11 cellular contexts compared by ENCODE assay signal in genomic region chr17:49565948-49566491, GRCh38. TPM values are rescaled to one million over a fixed set of nuclear protein-coding genes. Genes with fewer than 3 reads are reported as not detected.
DNase-seq lines count a peak whose midpoint lies in the region; ATAC-seq and TF ChIP-seq lines count a peak whose summit lies in the region.
"Had no signal": no experiment of that assay in that cellular context is flagged by ENCODE, and none has a peak within 500 bp of the region (broad histone marks: within the 10 kb centered on the region; RNA-seq: fewer than 3 reads in every experiment).

No MANE protein-coding gene starts in this region.

- intact Hi-C loops in aorta (cut with DNase I), result loop anchor here (5.0 to 10.0 kb wide), 4 partner anchors 221 to 519 kb away; partner anchors contain the start of genes KAT7 (in 2 of the 2) and DLX3 (in 1 of the 2)

- H3K27ac ChIP-seq in lung (ENCODE audit: low read depth in 1 of 2, low read length in 1 of 2) (peak overlapping the region; percentile 61 to 77), aorta (ENCODE audit: low read depth in 1 of 2, low read length in 2 of 2) (peak overlapping the region in 1 of 2 donors; percentile 60)

- H3K9me3 Mint-ChIP-seq in activated naive CD4-positive, alpha-beta T cell treated with anti-CD3 and anti-CD28 coated beads, Interleukin-2, amount 50 U/mL, for 72 hours, result no peaks in the 10 kb centered on the region
- peaks cover 0 to 8% (median 2%) of the 10 kb centered on the region in 5 experiments for H3K9me3 Mint-ChIP-seq in brain
- H3K9me3 Mint-ChIP-seq: central memory CD8-positive, alpha-beta T cell had no signal

- peaks cover 11% of the 10 kb centered on the region for H3K4me1 Mint-ChIP-seq in brain

- H3K27ac Mint-ChIP-seq in activated naive CD4-positive, alpha-beta T cell treated with anti-CD3 and anti-CD28 coated beads, Interleukin-2, amount 50 U/mL, for 72 hours, result no peak overlapping the region
- peak overlapping the region in 2 of 5 experiments; percentile 26 to 45 for H3K27ac Mint-ChIP-seq in brain

- H3K27me3 Mint-ChIP-seq in brain, result peaks cover 52% of the 10 kb centered on the region
- H3K27me3 Mint-ChIP-seq: central memory CD8-positive, alpha-beta T cell had no signal

- H3K4me3 ChIP-seq in lung (no peak overlapping the region), aorta (ENCODE audit: low read length in 2 of 2) (no peak overlapping the region)

- H3K9me3 ChIP-seq in lung (ENCODE audit: control insufficient read depth in 2 of 2, insufficient read depth in 1 of 2, low read length in 1 of 2), result no peaks in the 10 kb centered on the region
- H3K9me3 ChIP-seq in aorta (ENCODE audit: control insufficient read depth, low read length), result no peaks in the 10 kb centered on the region

- no peaks in the 10 kb centered on the region for H3K27me3 ChIP-seq in lung (ENCODE audit: control insufficient read depth, insufficient read depth)
- no peaks in the 10 kb centered on the region for H3K27me3 ChIP-seq in aorta (ENCODE audit: control insufficient read depth in 1 of 2, insufficient read depth in 2 of 2, low read length in 1 of 2)

- 22 to 28% methylated on average over 14 of the region's 14 CpGs for WGBS in lung, 2 donors
- WGBS in aorta, 2 donors, result 5 to 11% methylated on average over 14 of the region's 14 CpGs

- H3K4me1 ChIP-seq in lung (ENCODE audit: control insufficient read depth in 2 of 2, insufficient read depth in 2 of 2, low read length in 2 of 2), result no peaks in the 10 kb centered on the region
- peaks cover 0 to 5% of the 10 kb centered on the region in 2 donors for H3K4me1 ChIP-seq in aorta (ENCODE audit: control insufficient read depth in 1 of 2, insufficient read depth in 2 of 2, low read length in 2 of 2)

- peak; percentile 13 to 27 for ATAC-seq in activated naive CD4-positive, alpha-beta T cell treated with anti-CD3 and anti-CD28 coated beads, Interleukin-2, amount 50 U/mL, for 72 hours
- ATAC-seq in lung (ENCODE audit: insufficient read depth, low FRiP score), result peak; percentile 45
- ATAC-seq in aorta (ENCODE audit: low FRiP score), result peak; percentile 58
- ATAC-seq in GM18858 (IDR thresholded peaks at IDR 0.05; ENCODE audit: unreplicated experiment), result no peak
- ATAC-seq in GM21360 (IDR thresholded peaks at IDR 0.05; ENCODE audit: unreplicated experiment), result no peak

- peak overlapping the region in 3 of 5 experiments; percentile 14 to 30 (median 24) for H3K4me3 Mint-ChIP-seq in brain
- H3K4me3 Mint-ChIP-seq: central memory CD8-positive, alpha-beta T cell had no signal

- TF ChIP-seq CTCF in brain (conservative IDR thresholded peaks at IDR 0.05), result no peak
- TF ChIP-seq CTCF in lung (IDR thresholded peaks at IDR 0.05; ENCODE audit: control extremely low read depth, extremely low read depth), result no peak

- peak in 1 of 2 donors; percentile 27 for DNase-seq in activated naive CD4-positive, alpha-beta T cell treated with anti-CD3 and anti-CD28 coated beads, Interleukin-2, amount 50 U/mL, for 72 hours (ENCODE audit: low spot score in 2 of 2)
- DNase-seq in activated naive CD4-positive, alpha-beta T cell (lab: John Stamatoyannopoulos, UW), result no peak
- DNase-seq in lung (ENCODE audit: low spot score), result peak; percentile 89
- DNase-seq in aorta, result peak; percentile 62 to 89
- no peak for DNase-seq in activated CD4-positive, alpha-beta T cell treated with anti-CD3 and anti-CD28 coated beads for 1 hour
- DNase-seq: GF-D8, NCI-H446 treated with DMSO at 0.1 percent for 48 hours had no signal

- no peaks in the 10 kb centered on the region for H3K36me3 Mint-ChIP-seq in activated naive CD4-positive, alpha-beta T cell treated with anti-CD3 and anti-CD28 coated beads, Interleukin-2, amount 50 U/mL, for 72 hours
- no peaks in the 10 kb centered on the region for H3K36me3 Mint-ChIP-seq in brain

- H3K36me3 ChIP-seq in lung (ENCODE audit: control insufficient read depth in 2 of 2, insufficient read depth in 2 of 2, low read length in 2 of 2) (no peaks in the 10 kb centered on the region), aorta (ENCODE audit: control insufficient read depth in 1 of 2, insufficient read depth in 2 of 2, low read length in 1 of 2) (no peaks in the 10 kb centered on the region)

RNA-seq across cellular contexts. Expression of gene NXPH3, which starts 9.7 kb away (rescaled TPM):
- under 1 TPM; 0.14 to 0.23 TPM for total RNA-seq in activated naive CD4-positive, alpha-beta T cell treated with anti-CD3 and anti-CD28 coated beads, Interleukin-2, amount 50 U/mL, for 72 hours
- 5.1 TPM for polyA plus RNA-seq in brain (ENCODE audit: insufficient read depth, low read depth, low replicate concordance)
- total RNA-seq in lung, result 1 to 10 TPM; 1.7 to 3.1 TPM
- 1 to 10 TPM; 1.1 to 2.3 TPM for polyA plus RNA-seq in lung
- total RNA-seq in aorta, result 10 to 100 TPM; 72.0 to 87.5 TPM
- 10 to 100 TPM; 40.4 to 59.1 TPM for polyA plus RNA-seq in aorta

Comparison
In these comparisons a context has a peak if more than half of its experiments do, and no peak if none do; other contexts are left out.
1. ATAC-seq: peak in activated naive CD4-positive, alpha-beta T cell treated with anti-CD3 and anti-CD28 coated beads, Interleukin-2, amount 50 U/mL, for 72 hours (2 of 2), lung (single experiment) and aorta (single experiment); none in GM18858 (single experiment) and GM21360 (single experiment).
2. DNase-seq: peak in lung (single experiment) and aorta (2 of 2); none in activated naive CD4-positive, alpha-beta T cell (0 of 4) and activated CD4-positive, alpha-beta T cell treated with anti-CD3 and anti-CD28 coated beads for 1 hour (single experiment).
3. RNA of gene NXPH3, which starts 9.7 kb away (total RNA-seq): 72.0 to 87.5 TPM in aorta; 1.7 to 3.1 TPM in lung and 0.14 to 0.23 TPM in activated naive CD4-positive, alpha-beta T cell treated with anti-CD3 and anti-CD28 coated beads, Interleukin-2, amount 50 U/mL, for 72 hours; every median in the first group is over 10 times any median in the second.